8 cellular contexts compared by ENCODE assay signal in genomic region chr7:33932832-33933468, GRCh38. TPM values are rescaled to one million over a fixed set of nuclear protein-coding genes. Genes with fewer than 3 reads are reported as not detected.
A peak's percentile ranks its signal among the peaks of the same experiment; 100 is the strongest.
DNase-seq lines count a peak whose midpoint lies in the region; ATAC-seq, FAIRE-seq and TF ChIP-seq lines count a peak whose summit lies in the region.

No MANE protein-coding gene starts in this region.

- peak overlapping the region in 2 of 12 donors; percentile 39 to 43 for H3K27ac ChIP-seq in heart left ventricle
- H3K27ac ChIP-seq in psoas muscle = no peak overlapping the region
- peak overlapping the region; percentile 48 to 67 for H3K27ac ChIP-seq in uterus

- TF ChIP-seq POLR2A in H54 (IDR thresholded peaks at IDR 0.05; ENCODE audit: low read depth, low read length) = no peak
- TF ChIP-seq POLR2A in heart left ventricle (IDR thresholded peaks at IDR 0.05) = no peak
- no peak for TF ChIP-seq POLR2A in uterus (IDR thresholded peaks at IDR 0.05)

- peak; percentile 86 for FAIRE-seq in H54 (lab: Jason Lieb, UNC)

- peaks cover 0 to 7% (median 0%) of the 10 kb centered on the region in 12 donors for H3K4me1 ChIP-seq in heart left ventricle
- peaks cover 11% of the 10 kb centered on the region for H3K4me1 ChIP-seq in psoas muscle
- peaks cover 0 to 3% of the 10 kb centered on the region in 2 donors for H3K4me1 ChIP-seq in uterus

- WGBS in heart left ventricle, 4 donors = 14 to 17% (median 15%) methylated on average over 15 of the region's 15 CpGs
- WGBS in psoas muscle, 3 donors = 9 to 18% (median 10%) methylated on average over 15 of the region's 15 CpGs

- H3K4me3 ChIP-seq in heart left ventricle (peak overlapping the region in 8 of 12 donors; percentile 16 to 46 (median 32)), psoas muscle (peak overlapping the region; percentile 51), uterus (peak overlapping the region in 1 of 2 donors; percentile 22)

- TF ChIP-seq CTCF in heart left ventricle (IDR thresholded peaks at IDR 0.05) (peak; percentile 92 to 98 (median 96)), psoas muscle (IDR thresholded peaks at IDR 0.05) (peak; percentile 98), uterus (IDR thresholded peaks at IDR 0.05) (peak; percentile 89 to 95 (median 93))

- ATAC-seq in heart left ventricle (peak; percentile 55 to 94 (median 88)), psoas muscle (peak; percentile 85 to 94 (median 90))

- peak; percentile 93 for DNase-seq in EL
- DNase-seq in H54 (ENCODE audit: insufficient read length, low spot score) = peak; percentile 72
- peak; percentile 76 for DNase-seq in NAMALWA (ENCODE audit: low spot score)
- DNase-seq in SKM-1 (lab: John Stamatoyannopoulos, UW; ENCODE audit: unreplicated experiment) = peak; percentile 24
- peak; percentile 22 for DNase-seq in activated naive CD8-positive, alpha-beta T cell treated with anti-CD3 and anti-CD28 coated beads, Interleukin-2, amount 50 U/mL, for 16 hours (ENCODE audit: low read depth, low spot score)
- DNase-seq in heart left ventricle = peak; percentile 75 to 85 (median 76)
- DNase-seq in psoas muscle = peak; percentile 78 to 89
- DNase-seq in uterus = peak; percentile 86 to 90

- intact Hi-C loops in heart left ventricle (cut with DNase I) (loop anchor here in 8 of 10 donors (1.0 to 10.0 kb wide), 13 partner anchors 168 to 748 kb away; no protein-coding TSS in a partner anchor), psoas muscle (cut with DNase I) (loop anchor here (2.0 to 10.0 kb wide), 4 partner anchors 176 to 748 kb away; no protein-coding TSS in a partner anchor), uterus (cut with DNase I; ENCODE audit: low total_unique reads) (no loop called here)

- H3K9me3 ChIP-seq in heart left ventricle = no peaks in the 10 kb centered on the region
- no peaks in the 10 kb centered on the region for H3K9me3 ChIP-seq in psoas muscle
- no peaks in the 10 kb centered on the region for H3K9me3 ChIP-seq in uterus

- H3K36me3 ChIP-seq in heart left ventricle = no peaks in the 10 kb centered on the region
- H3K36me3 ChIP-seq in psoas muscle (ENCODE audit: insufficient read depth in 1 of 2, low read depth in 1 of 2) = no peaks in the 10 kb centered on the region
- H3K36me3 ChIP-seq in uterus = no peaks in the 10 kb centered on the region

- H3K27me3 ChIP-seq in heart left ventricle (no peaks in the 10 kb centered on the region), psoas muscle (ENCODE audit: insufficient read depth in 3 of 3, low read length in 2 of 3) (no peaks in the 10 kb centered on the region), uterus (no peaks in the 10 kb centered on the region)

RNA-seq across cellular contexts. Expression of gene BMPER, which starts 27.6 kb away (rescaled TPM):
- total RNA-seq in heart left ventricle (1 to 10 TPM in 5 of 9 donors, under 1 TPM in 4; 0.05 to 4.2 (median 1.4) TPM), psoas muscle (1 to 10 TPM; 1.9 to 7.6 (median 2.6) TPM), uterus (10 to 100 TPM in 1 of 4 donors, 1 to 10 TPM in 3; 1.0 to 12.4 (median 6.1) TPM)
- polyA plus RNA-seq in heart left ventricle (under 1 TPM; 0.34 to 0.50 TPM), psoas muscle (1 to 10 TPM; 1.0 to 3.8 (median 1.6) TPM)

Comparison
In these comparisons a context has a peak if more than half of its experiments do, and no peak if none do; other contexts are left out.
1. DNase-seq: peak in every context shown above with its lines; median percentile 93 in EL; 88 in uterus; 84 in psoas muscle; 76 in NAMALWA; 76 in heart left ventricle; 72 in H54; 24 in SKM-1; 22 in activated naive CD8-positive, alpha-beta T cell treated with anti-CD3 and anti-CD28 coated beads, Interleukin-2, amount 50 U/mL, for 16 hours.